ENCODE assay signal across 1 cellular context in genomic region chr11:100010393-100010792, GRCh38.
TF ChIP-seq lines count a peak whose summit lies in the region.

No MANE protein-coding gene starts in this region.

TF ChIP-seq in SK-N-SH, 30 proteins besides CTCF, POLR2A, EP300 and RAD21 (continued from another document):
- TF ChIP-seq NRF1 (IDR thresholded peaks at IDR 0.05; ENCODE audit: low read depth, low read length) (no peak), JUND (IDR thresholded peaks at IDR 0.05) (no peak), POLR2AphosphoS5 (IDR thresholded peaks at IDR 0.05; ENCODE audit: low read depth, low read length) (no peak), TEAD4 (IDR thresholded peaks at IDR 0.05; ENCODE audit: borderline replicate concordance, insufficient read depth) (no peak), ELF1 (IDR thresholded peaks at IDR 0.05) (no peak), GABPA (IDR thresholded peaks at IDR 0.05; ENCODE audit: low read depth) (no peak), MEF2A (IDR thresholded peaks at IDR 0.05; ENCODE audit: borderline replicate concordance, low read depth) (no peak), FOSL2 (IDR thresholded peaks at IDR 0.05; ENCODE audit: borderline replicate concordance, low read depth) (no peak), SMC3 (IDR thresholded peaks at IDR 0.05; ENCODE audit: low read depth, low read length) (no peak), PBX3 (IDR thresholded peaks at IDR 0.05) (no peak), TCF12 (IDR thresholded peaks at IDR 0.05) (no peak), TAF1 (IDR thresholded peaks at IDR 0.05; ENCODE audit: borderline replicate concordance, low read depth, low read length) (no peak), RFX5 (IDR thresholded peaks at IDR 0.05; ENCODE audit: low read length) (no peak)
